22 cellular contexts compared by ENCODE assay signal in genomic region chr3:195868866-195869412, GRCh38. TPM values are rescaled to one million over a fixed set of nuclear protein-coding genes. Genes with fewer than 3 reads are reported as not detected.
DNase-seq lines count a peak whose midpoint lies in the region; ATAC-seq and TF ChIP-seq lines count a peak whose summit lies in the region.
"Had no signal": no experiment of that assay in that cellular context is flagged by ENCODE, and none has a peak within 500 bp of the region (broad histone marks: within the 10 kb centered on the region; RNA-seq: fewer than 3 reads in every experiment).

No MANE protein-coding gene starts in this region.

- H4K20me1 ChIP-seq in osteoblast (ENCODE audit: insufficient read depth, low read length), result peaks cover 19% of the 10 kb centered on the region

- no peak overlapping the region for H3K27ac ChIP-seq in HEK293 (ENCODE audit: extremely low read depth, low read depth, low read length)
- H3K27ac ChIP-seq in osteoblast (ENCODE audit: low read depth, low read length), result no peak overlapping the region
- H3K27ac ChIP-seq: GM23248, SJCRH30 had no signal

- H3K4me1 Mint-ChIP-seq in chondrocyte (ENCODE audit: low read depth), result no peaks in the 10 kb centered on the region

- peaks cover 8% of the 10 kb centered on the region for H3K36me3 Mint-ChIP-seq in chondrocyte (ENCODE audit: low read depth)

- H3K27ac Mint-ChIP-seq in chondrocyte (ENCODE audit: unreplicated experiment), result no peak overlapping the region

- no peak for ATAC-seq in HG03469 (IDR thresholded peaks at IDR 0.05; ENCODE audit: unreplicated experiment)
- ATAC-seq in GM21723 (IDR thresholded peaks at IDR 0.05; ENCODE audit: unreplicated experiment), result no peak
- ATAC-seq: HCT116 had no signal

- POLR2A ChIA-PET in HEK293 (lab: Yijun Ruan, JAX), result no interaction called here

- no peak overlapping the region for H3K4me2 ChIP-seq in osteoblast (ENCODE audit: insufficient read depth, low read length)

- no peaks in the 10 kb centered on the region for H3K9me3 Mint-ChIP-seq in chondrocyte (ENCODE audit: low read depth)

- no peaks in the 10 kb centered on the region for H3K27me3 Mint-ChIP-seq in chondrocyte (ENCODE audit: low read depth)

- H3K9me3 ChIP-seq in HEK293 (ENCODE audit: control insufficient read depth, insufficient read depth, low read depth, low read length), result no peaks in the 10 kb centered on the region
- H3K9me3 ChIP-seq in osteoblast (ENCODE audit: low read depth, low read length), result no peaks in the 10 kb centered on the region
- H3K9me3 ChIP-seq: SJCRH30 had no signal

- no peaks in the 10 kb centered on the region for H3K4me1 ChIP-seq in HEK293 (ENCODE audit: control insufficient read depth, insufficient read depth, low read length)
- no peaks in the 10 kb centered on the region for H3K4me1 ChIP-seq in osteoblast (ENCODE audit: insufficient read depth, low read length)
- H3K4me1 ChIP-seq: SJCRH30 had no signal

- H3K4me3 ChIP-seq in HEK293 (ENCODE audit: low read depth, low read length), result no peak overlapping the region
- no peak overlapping the region for H3K4me3 ChIP-seq in osteoblast (ENCODE audit: insufficient read depth, low read length)
- H3K4me3 ChIP-seq: GM23248, SJCRH30 had no signal

- peak; percentile 2 for DNase-seq in NCI-H345 treated with DMSO at 0.1 percent for 48 hours (lab: John Stamatoyannopoulos, UW; ENCODE audit: unreplicated experiment)
- DNase-seq in NCI-H345 (lab: John Stamatoyannopoulos, UW), result no peak
- peak; percentile 90 for DNase-seq in chondrocyte (ENCODE audit: low spot score)
- DNase-seq in osteoblast (ENCODE audit: insufficient read length, low spot score, missing footprints), result peak; percentile 74
- DNase-seq in SIG-M5 (lab: John Stamatoyannopoulos, UW), result no peak
- DNase-seq: 8988T, COR-L47, DMS 273 treated with DMSO at 0.1 percent for 48 hours, DND-41, GM23248, Kasumi-1, MM.1S, NCI-H1694 treated with DMSO at 0.1 percent for 48 hours, NCI-H226, NCI-H69, RPMI8226, SJCRH30, SW 1271 had no signal

- no peak overlapping the region for H2AFZ ChIP-seq in osteoblast (ENCODE audit: low read length)
- H2AFZ ChIP-seq: GM23248 had no signal

- TF ChIP-seq CTCF in HEK293 (tag by site-specific recombination; IDR thresholded peaks at IDR 0.05) (no peak), chondrocyte (IDR thresholded peaks at IDR 0.05) (no peak), osteoblast (IDR thresholded peaks at IDR 0.05; ENCODE audit: extremely low read depth, low read depth, low read length) (no peak)

- H3K36me3 ChIP-seq in HEK293 (ENCODE audit: control insufficient read depth in 2 of 2, insufficient read depth in 1 of 2, low read length in 2 of 2) (peaks cover 0 to 71% of the 10 kb centered on the region in 2 experiments; a peak in 2 of 3 replicates), osteoblast (ENCODE audit: insufficient read depth, low read length) (no peaks in the 10 kb centered on the region)

- peaks cover 5% of the 10 kb centered on the region for H3K79me2 ChIP-seq in osteoblast (ENCODE audit: insufficient read depth, low read length)

- CTCF ChIA-PET in HEK293 (lab: Yijun Ruan, JAX), result no interaction called here

- H3K4me3 Mint-ChIP-seq in chondrocyte (ENCODE audit: unreplicated experiment), result no peak overlapping the region

- H3K27me3 ChIP-seq in osteoblast (ENCODE audit: insufficient read depth, low read length), result no peaks in the 10 kb centered on the region
- H3K27me3 ChIP-seq: SJCRH30 had no signal

TF ChIP-seq in HEK293, 187 proteins besides CTCF, POLR2A, EP300 and RAD21:
- TF ChIP-seq SETDB1 (IDR thresholded peaks at IDR 0.05; ENCODE audit: insufficient read length, low read length), result no peak
- peak; percentile 57 for TF ChIP-seq GLIS1 (tag by site-specific recombination; IDR thresholded peaks at IDR 0.05)

RNA-seq across cellular contexts. Expression of gene TNK2, which starts 39.4 kb away (rescaled TPM):
- total RNA-seq in chondrocyte (35.5 to 39.8 TPM (median 38.6 TPM) in 3 replicates), osteoblast (10.6 and 11.6 TPM in 2 replicates)

RNA-seq across cellular contexts. Expression of gene MUC4, which starts 57.2 kb away (rescaled TPM):
- not detected in 3 replicates for total RNA-seq in chondrocyte
- not detected in 2 replicates for total RNA-seq in osteoblast
- total RNA-seq: GM23248 had no signal

Comparison
In these comparisons a context has a peak if more than half of its experiments do, and no peak if none do; other contexts are left out.
1. DNase-seq: peak in NCI-H345 treated with DMSO at 0.1 percent for 48 hours (single experiment), chondrocyte (single experiment) and osteoblast (single experiment); none in NCI-H345 (single experiment) and SIG-M5 (single experiment).